8 cellular contexts compared by ENCODE assay signal in the genomic region with DNA sequence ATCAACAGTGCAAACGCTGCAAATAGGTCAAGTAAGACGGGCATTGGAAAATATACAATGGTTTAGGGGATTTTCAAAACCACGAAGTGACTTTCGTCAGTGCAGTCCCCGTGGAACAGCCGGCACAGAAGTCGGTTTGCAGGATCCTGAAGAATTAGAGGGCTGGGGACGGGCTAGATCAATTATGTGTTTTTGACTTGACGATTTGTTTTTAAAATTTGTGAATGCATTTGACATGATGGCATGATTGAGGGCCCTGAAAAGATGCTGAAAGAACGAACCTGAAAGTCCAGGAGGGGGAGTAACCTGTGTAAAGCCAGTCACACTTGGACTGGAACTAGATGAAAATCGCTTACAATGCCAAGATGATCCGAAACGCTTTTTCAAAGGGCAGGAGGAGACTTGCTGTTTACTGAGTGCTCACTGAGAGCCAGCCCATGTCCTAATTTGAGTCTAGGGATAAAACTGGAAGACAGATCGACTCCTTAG. TPM values are rescaled to one million over a fixed set of nuclear protein-coding genes. Genes with fewer than 3 reads are reported as not detected.
DNase-seq lines count a peak whose midpoint lies in the region; ATAC-seq, FAIRE-seq and TF ChIP-seq lines count a peak whose summit lies in the region.

No MANE protein-coding gene starts in this region.

- intact Hi-C loops in activated CD4-positive, alpha-beta T cell treated with anti-CD3 and anti-CD28 coated beads for 36 hours (cut with DNase I, micrococcal nuclease), result no loop called here

- DNase-seq in activated CD4-positive, alpha-beta T cell treated with anti-CD3 and anti-CD28 coated beads for 36 hours, result no peak
- DNase-seq in activated CD4-positive, alpha-beta T cell treated with anti-CD3 and anti-CD28 coated beads, Interleukin-2, amount 50 U/mL, for 1 hour, result no peak
- DNase-seq in astrocyte of the spinal cord (ENCODE audit: low read depth, low spot score), result no peak
- DNase-seq in keratinocyte (ENCODE audit: low read depth, low spot score), result no peak
- no peak for DNase-seq in foreskin melanocyte

- H3K9me3 Mint-ChIP-seq in activated CD4-positive, alpha-beta T cell treated with anti-CD3 and anti-CD28 coated beads for 36 hours (ENCODE audit: low read depth), result peaks cover 4% of the 10 kb centered on the region

- H3K36me3 ChIP-seq in HUES48 (ENCODE audit: control insufficient read depth, insufficient read depth, low read length), result no peaks in the 10 kb centered on the region
- H3K36me3 ChIP-seq in keratinocyte (ENCODE audit: control insufficient read depth in 2 of 2, extremely low read depth in 1 of 2, insufficient read depth in 2 of 2, low read length in 2 of 2), result no peaks in the 10 kb centered on the region
- no peaks in the 10 kb centered on the region for H3K36me3 ChIP-seq in subcutaneous abdominal adipose tissue (ENCODE audit: control insufficient read depth in 5 of 5, insufficient read depth in 5 of 5, low read length in 5 of 5)

- peak overlapping the region; percentile 76 for H3K27ac Mint-ChIP-seq in activated CD4-positive, alpha-beta T cell treated with anti-CD3 and anti-CD28 coated beads for 36 hours

- FAIRE-seq in keratinocyte (lab: Jason Lieb, UNC), result peak; percentile 90

- peaks cover 17% of the 10 kb centered on the region for H3K36me3 Mint-ChIP-seq in activated CD4-positive, alpha-beta T cell treated with anti-CD3 and anti-CD28 coated beads for 36 hours (ENCODE audit: low read depth)

- H3K9me3 ChIP-seq in HUES48 (ENCODE audit: control insufficient read depth, insufficient read depth, low read length), result peaks cover 5% of the 10 kb centered on the region; the same call in 1 of the 2 replicates
- no peaks in the 10 kb centered on the region for H3K9me3 ChIP-seq in keratinocyte (ENCODE audit: control insufficient read depth, low read depth, low read length)
- peaks cover 0 to 3% (median 0%) of the 10 kb centered on the region in 5 donors for H3K9me3 ChIP-seq in subcutaneous abdominal adipose tissue (ENCODE audit: control insufficient read depth in 5 of 5, low read length in 5 of 5)

- H3K27ac ChIP-seq in HUES48 (ENCODE audit: low read depth, low read length), result peak overlapping the region; percentile 74
- peak overlapping the region; percentile 82 for H3K27ac ChIP-seq in keratinocyte (ENCODE audit: control insufficient read depth, insufficient read depth, low read length)
- H3K27ac ChIP-seq in subcutaneous abdominal adipose tissue (ENCODE audit: low read depth, low read length), result peak overlapping the region; percentile 70

- H3K27me3 ChIP-seq in HUES48 (ENCODE audit: control insufficient read depth, insufficient read depth, low read length), result peaks cover 56% of the 10 kb centered on the region
- H3K27me3 ChIP-seq in keratinocyte (ENCODE audit: control insufficient read depth, extremely low read depth, insufficient read depth, low read length), result no peaks in the 10 kb centered on the region
- H3K27me3 ChIP-seq in subcutaneous abdominal adipose tissue (ENCODE audit: control insufficient read depth in 5 of 5, insufficient read depth in 4 of 5, low read length in 5 of 5), result peaks cover 0 to 5% (median 0%) of the 10 kb centered on the region in 5 donors

- H3K4me2 ChIP-seq in keratinocyte (ENCODE audit: control insufficient read depth, extremely low read depth, insufficient read depth, low read depth, low read length), result peak overlapping the region; percentile 69

- H3K4me1 ChIP-seq in HUES48 (ENCODE audit: control insufficient read depth, insufficient read depth, low read length), result peaks cover 13% of the 10 kb centered on the region
- H3K4me1 ChIP-seq in keratinocyte (ENCODE audit: control insufficient read depth, extremely low read depth, insufficient read depth, low read length), result peaks cover 18% of the 10 kb centered on the region
- H3K4me1 ChIP-seq in subcutaneous abdominal adipose tissue (ENCODE audit: control insufficient read depth in 5 of 5, insufficient read depth in 5 of 5, low read length in 5 of 5), result peaks cover 4 to 23% (median 21%) of the 10 kb centered on the region in 5 donors

- H3K9ac ChIP-seq in HUES48 (ENCODE audit: low read depth, low read length) (peak overlapping the region; percentile 82), keratinocyte (ENCODE audit: control insufficient read depth, extremely low read depth, insufficient read depth, low read length) (peak overlapping the region; percentile 92), subcutaneous abdominal adipose tissue (ENCODE audit: low read length in 5 of 5) (peak overlapping the region; percentile 52 to 91 (median 74))

- peak overlapping the region; percentile 83 for H3K4me3 ChIP-seq in HUES48 (ENCODE audit: low read depth, low read length)
- H3K4me3 ChIP-seq in astrocyte of the spinal cord (ENCODE audit: low read depth, low read length), result peak overlapping the region; percentile 92
- peak overlapping the region; percentile 73 to 82 (median 80) for H3K4me3 ChIP-seq in keratinocyte (ENCODE audit: control insufficient read depth in 2 of 3, extremely low read depth in 1 of 3, insufficient read depth in 2 of 3, low read depth in 1 of 3, low read length in 3 of 3)
- peak overlapping the region; percentile 82 to 92 (median 87) for H3K4me3 ChIP-seq in subcutaneous abdominal adipose tissue (ENCODE audit: low read depth in 1 of 5, low read length in 5 of 5)

- dilution Hi-C loops in keratinocyte (cut with MboI; ENCODE audit: extremely low pct_ligation_motif_present, low sequenced_read_pairs), result no loop called here

- ATAC-seq in activated CD4-positive, alpha-beta T cell treated with anti-CD3 and anti-CD28 coated beads for 36 hours, result peak; percentile 7
- no peak for ATAC-seq in GM18858 (IDR thresholded peaks at IDR 0.05; ENCODE audit: unreplicated experiment)

- H3K9me1 ChIP-seq in keratinocyte (ENCODE audit: control insufficient read depth, extremely low read depth, insufficient read depth, low read length), result no peaks in the 10 kb centered on the region

- in situ Hi-C loops in astrocyte of the spinal cord (cut with HindIII; ENCODE audit: low sequenced_read_pairs), result no loop called here

- TF ChIP-seq CTCF in astrocyte of the spinal cord (IDR thresholded peaks at IDR 0.05; ENCODE audit: low read depth, low read length) (no peak), keratinocyte (optimal IDR thresholded peaks at IDR 0.05 in 1 of 3, IDR thresholded peaks at IDR 0.05 in 1 of 3, conservative IDR thresholded peaks at IDR 0.05 in 1 of 3; ENCODE audit: extremely low read depth in 1 of 3, insufficient read depth in 2 of 3, low read length in 3 of 3) (no peak)

- peak overlapping the region; percentile 74 for H3K4me3 Mint-ChIP-seq in activated CD4-positive, alpha-beta T cell treated with anti-CD3 and anti-CD28 coated beads for 36 hours

- H2AFZ ChIP-seq in keratinocyte (ENCODE audit: control insufficient read depth, low read length), result peak overlapping the region; percentile 66

- no peaks in the 10 kb centered on the region for H4K20me1 ChIP-seq in keratinocyte (ENCODE audit: control insufficient read depth, extremely low read depth, insufficient read depth, low read length)

- peaks cover 23% of the 10 kb centered on the region for H3K4me1 Mint-ChIP-seq in activated CD4-positive, alpha-beta T cell treated with anti-CD3 and anti-CD28 coated beads for 36 hours

- POLR2A ChIA-PET in activated CD4-positive, alpha-beta T cell treated with anti-CD3 and anti-CD28 coated beads for 36 hours (lab: Charles Lee), result no interaction called here

- H3K79me2 ChIP-seq in keratinocyte (ENCODE audit: control insufficient read depth, insufficient read depth, low read length), result peaks cover 34% of the 10 kb centered on the region

- peaks cover 5% of the 10 kb centered on the region for H3K27me3 Mint-ChIP-seq in activated CD4-positive, alpha-beta T cell treated with anti-CD3 and anti-CD28 coated beads for 36 hours

- CTCF ChIA-PET in activated CD4-positive, alpha-beta T cell treated with anti-CD3 and anti-CD28 coated beads for 36 hours (lab: Charles Lee), result interaction anchor here (0.7 kb wide), 1 partner anchor 135 kb away, joined by 3 read pairs; no protein-coding TSS in a partner anchor

RNA-seq across cellular contexts. Expression of a gene that starts 8.9 kb away (rescaled TPM):
- 10 to 100 TPM; 15.2 to 16.2 TPM for total RNA-seq in activated CD4-positive, alpha-beta T cell treated with anti-CD3 and anti-CD28 coated beads for 36 hours
- polyA plus RNA-seq in keratinocyte, result 8.1 to 12.8 TPM (median 12.5 TPM) in 3 replicates
- polyA plus RNA-seq in keratinocyte (2011; ENCODE audit: low read depth), result 8.2 TPM
- polyA plus RNA-seq in keratinocyte (2011; cell fraction: cytosol; rRNA removed), result 6.9 and 12.8 TPM in 2 replicates
- polyA plus RNA-seq in keratinocyte (2011; cell fraction: nucleus; rRNA removed), result 28.5 and 29.9 TPM in 2 replicates
- polyA plus RNA-seq in keratinocyte (2012; ENCODE audit: low replicate concordance), result 6.6 and 6.9 TPM in 2 replicates
- polyA minus RNA-seq in keratinocyte, result 15.2 to 64.7 TPM (median 51.7 TPM) in 3 replicates
- 20.7 TPM for polyA minus RNA-seq in keratinocyte (2011; cell fraction: cytosol; rRNA and poly(A)+ RNA removed)
- 43.5 and 112 TPM in 2 replicates for polyA minus RNA-seq in keratinocyte (2011; cell fraction: nucleus; rRNA and poly(A)+ RNA removed)
